1 cellular context compared by ENCODE assay signal in the genomic region with DNA sequence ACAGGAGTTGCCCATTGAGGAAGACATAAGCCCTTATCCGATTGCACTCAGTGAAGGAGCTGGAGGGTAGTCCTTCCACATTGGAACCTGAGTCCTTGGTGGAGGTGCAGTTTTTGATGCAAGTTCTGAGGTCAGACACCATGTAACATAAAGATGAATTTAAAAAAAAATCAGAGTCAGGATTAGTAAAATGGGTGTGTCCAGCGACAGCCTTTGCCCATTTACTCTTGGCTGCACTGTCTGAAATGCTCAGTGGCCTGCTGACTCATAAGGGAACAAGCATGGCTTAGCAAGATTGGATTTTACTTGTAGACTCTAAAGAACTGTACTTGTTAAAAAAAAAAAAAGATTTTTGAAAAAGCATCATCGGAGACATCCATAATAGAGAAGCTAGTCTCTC.
TF ChIP-seq lines count a peak whose summit lies in the region.

No MANE protein-coding gene starts in this region.

TF ChIP-seq in GM12878, 131 proteins besides CTCF, POLR2A, EP300 and RAD21 (continued from another document):
- TF ChIP-seq ZBTB11 (CRISPR knock-in tag; IDR thresholded peaks at IDR 0.05) (no peak), TCF12 (IDR thresholded peaks at IDR 0.05; ENCODE audit: low read depth, low read length) (no peak), JUNB (IDR thresholded peaks at IDR 0.05) (peak; percentile 68), PRDM15 (CRISPR knock-in tag; IDR thresholded peaks at IDR 0.05) (no peak), BCL3 (IDR thresholded peaks at IDR 0.05; ENCODE audit: borderline replicate concordance, insufficient read depth, low read depth, low read length, poor library complexity, severe bottlenecking) (no peak), PBX3 (IDR thresholded peaks at IDR 0.05; ENCODE audit: insufficient replicate concordance, low read depth, low read length) (no peak), TCF3 (IDR thresholded peaks at IDR 0.05; ENCODE audit: borderline replicate concordance, insufficient read depth, low read depth, low read length) (no peak), TAF1 (IDR thresholded peaks at IDR 0.05; ENCODE audit: borderline replicate concordance, low read depth, low read length) (no peak), PAX5 (IDR thresholded peaks at IDR 0.05; ENCODE audit: borderline replicate concordance, low read depth, low read length) (no peak), CBX3 (IDR thresholded peaks at IDR 0.05; ENCODE audit: borderline replicate concordance, low read depth) (no peak), BRCA1 (IDR thresholded peaks at IDR 0.05; ENCODE audit: low read depth, low read length) (no peak), ZNF687 (IDR thresholded peaks at IDR 0.05) (no peak), MXI1 (IDR thresholded peaks at IDR 0.05; ENCODE audit: low read depth, low read length) (peak; percentile 71; the same call in 1 of the 2 replicates), JUND (IDR thresholded peaks at IDR 0.05; ENCODE audit: low read depth, low read length) (peak; percentile 58; the same call in 1 of the 2 replicates), ZNF592 (IDR thresholded peaks at IDR 0.05) (no peak), RUNX3 (IDR thresholded peaks at IDR 0.05; ENCODE audit: low read length) (peak; percentile 32; the same call in 1 of the 2 replicates)
TF ChIP-seq in GM12878: peak in this region for 9.
